19 cellular contexts compared by ENCODE assay signal in genomic region chr6:166331503-166332133, GRCh38. TPM values are rescaled to one million over a fixed set of nuclear protein-coding genes. Genes with fewer than 3 reads are reported as not detected.
A peak's percentile ranks its signal among the peaks of the same experiment; 100 is the strongest.
DNase-seq lines count a peak whose midpoint lies in the region; ATAC-seq and TF ChIP-seq lines count a peak whose summit lies in the region.
"Had no signal": no experiment of that assay in that cellular context is flagged by ENCODE, and none has a peak within 500 bp of the region (broad histone marks: within the 10 kb centered on the region; RNA-seq: fewer than 3 reads in every experiment).

No MANE protein-coding gene starts in this region.

- intact Hi-C loops in IMR-90 (cut with micrococcal nuclease) = no loop called here
- intact Hi-C loops in mucosa of descending colon (cut with DNase I, micrococcal nuclease) = loop anchor here in 1 of 2 donors (10.0 kb wide), 1 partner anchor 53 kb away; the partner anchor contains the start of gene MPC1

- no peak for DNase-seq in IMR-90
- no peak for DNase-seq in mucosa of descending colon
- DNase-seq in NCI-H2196 (lab: John Stamatoyannopoulos, UW; ENCODE audit: unreplicated experiment) = no peak
- DNase-seq in NCI-H2029 (lab: John Stamatoyannopoulos, UW) = no peak
- no peak for DNase-seq in Kasumi-1 (lab: John Stamatoyannopoulos, UW)
- DNase-seq: NCI-H1105 treated with DMSO at 0.1 percent for 48 hours; NCI-H1694 treated with DMSO at 0.1 percent for 48 hours; NCI-H526 treated with DMSO at 0.1 percent for 48 hours; NK-92 treated with Interleukin-12 subunit alpha and Interleukin-12 subunit beta, amount 100 ng/mL, for 24 hours; RPMI8226; SW 1271 had no signal

- no peak overlapping the region for H2BK5ac ChIP-seq in IMR-90 (ENCODE audit: low read depth, low read length, poor library complexity, severe bottlenecking)

- no peak overlapping the region for H3K23ac ChIP-seq in IMR-90 (ENCODE audit: low read depth, low read length)

- H4K5ac ChIP-seq in IMR-90 (ENCODE audit: low read depth, low read length) = no peak overlapping the region

- no peak overlapping the region for H2AK5ac ChIP-seq in IMR-90 (ENCODE audit: low read depth, low read length)

- no peak overlapping the region for H4K8ac ChIP-seq in IMR-90 (ENCODE audit: low read depth in 2 of 2, low read length in 2 of 2)

- no peak for TF ChIP-seq POLR2A in IMR-90 (IDR thresholded peaks at IDR 0.05; ENCODE audit: low read depth, low read length)

- no peak overlapping the region for H2AFZ ChIP-seq in IMR-90 (replicated peaks; ENCODE audit: low read length, poor library complexity)

- H2BK15ac ChIP-seq in IMR-90 (ENCODE audit: low read depth, low read length) = no peak overlapping the region

- peaks cover 9% of the 10 kb centered on the region; the same call in 1 of the 2 replicates for H3K9me1 ChIP-seq in IMR-90 (ENCODE audit: insufficient read depth, low read length)

- H4K20me1 ChIP-seq in BLaER1 treated with 17β-estradiol and CSF1 and Interleukin-3, amounts not matched to agents 10 nM and 100 nM = peaks cover 15 to 100% (median 91%) of the 10 kb centered on the region in 11 experiments; a peak in 21 of 22 replicates
- peaks cover 68% of the 10 kb centered on the region for H4K20me1 ChIP-seq in IMR-90 (ENCODE audit: insufficient read depth, low read length)

- no peak overlapping the region for H2AK9ac ChIP-seq in IMR-90 (replicated peaks; ENCODE audit: low read depth, low read length, poor library complexity)

- H3K27me3 ChIP-seq in BLaER1 treated with 17β-estradiol and CSF1 and Interleukin-3, amounts not matched to agents 10 nM and 100 nM = no peaks in the 10 kb centered on the region
- H3K27me3 ChIP-seq in IMR-90 (ENCODE audit: control insufficient read depth, insufficient read depth, low read length) = no peaks in the 10 kb centered on the region
- H3K27me3 ChIP-seq: SJSA1 had no signal

- in situ Hi-C loops in IMR-90 (cut with MboI; ENCODE audit: low sequenced_read_pairs) = no loop called here

- H3K56ac ChIP-seq in IMR-90 (ENCODE audit: extremely low read depth, insufficient read depth, low read length) = no peak overlapping the region

- H3K36me3 ChIP-seq in BLaER1 treated with 17β-estradiol and CSF1 and Interleukin-3, amounts not matched to agents 10 nM and 100 nM = peaks cover 45 to 71% (median 61%) of the 10 kb centered on the region in 11 experiments
- peaks cover 22% of the 10 kb centered on the region for H3K36me3 ChIP-seq in IMR-90 (ENCODE audit: control insufficient read depth, insufficient read depth, low read length)
- no peaks in the 10 kb centered on the region for H3K36me3 ChIP-seq in mucosa of descending colon (ENCODE audit: low read depth)

- TF ChIP-seq RAD21 in IMR-90 (IDR thresholded peaks at IDR 0.05; ENCODE audit: low read length) = no peak

- no peak overlapping the region for H3K14ac ChIP-seq in IMR-90 (replicated peaks; ENCODE audit: low read depth, low read length)

- H3K9ac ChIP-seq in BLaER1 treated with 17β-estradiol and CSF1 and Interleukin-3, amounts not matched to agents 10 nM and 100 nM = no peak overlapping the region
- H3K9ac ChIP-seq in IMR-90 (ENCODE audit: low read depth, low read length) = no peak overlapping the region

- H3K4me1 ChIP-seq in BLaER1 treated with 17β-estradiol and CSF1 and Interleukin-3, amounts not matched to agents 10 nM and 100 nM = peaks cover 33 to 58% (median 45%) of the 10 kb centered on the region in 10 experiments
- peaks cover 11% of the 10 kb centered on the region; the same call in 1 of the 2 replicates for H3K4me1 ChIP-seq in IMR-90 (ENCODE audit: control insufficient read depth, insufficient read depth, low read length)
- peaks cover 22% of the 10 kb centered on the region for H3K4me1 ChIP-seq in mucosa of descending colon (ENCODE audit: low read depth)
- H3K4me1 ChIP-seq: A549, SJSA1 had no signal

- no peak overlapping the region for H2BK120ac ChIP-seq in IMR-90 (ENCODE audit: low read depth, low read length)

- no peak overlapping the region for H4K91ac ChIP-seq in IMR-90 (ENCODE audit: insufficient read depth, low read depth, low read length)

- dilution Hi-C loops in IMR-90 (cut with HindIII; ENCODE audit: low sequenced_read_pairs, unreplicated experiment) = no loop called here

- H3K18ac ChIP-seq in IMR-90 (ENCODE audit: low read depth, low read length) = no peak overlapping the region

- H3K79me1 ChIP-seq in IMR-90 (ENCODE audit: low read depth in 1 of 2, low read length in 2 of 2) = peaks cover 42 to 67% of the 10 kb centered on the region in 2 experiments

- WGBS in IMR-90 (ENCODE audit: extremely low coverage in 2 of 2, insufficient read length in 1 of 2), 2 experiments = no CpG with 5 or more reads among the region's 8 CpGs

- no peaks in the 10 kb centered on the region; a peak in 1 of 22 replicates for H3K9me3 ChIP-seq in BLaER1 treated with 17β-estradiol and CSF1 and Interleukin-3, amounts not matched to agents 10 nM and 100 nM (replicated peaks in 1 of 11)
- no peaks in the 10 kb centered on the region for H3K9me3 ChIP-seq in IMR-90 (ENCODE audit: control insufficient read depth, insufficient read depth, low read length)
- no peaks in the 10 kb centered on the region for H3K9me3 ChIP-seq in mucosa of descending colon
- H3K9me3 ChIP-seq: A549, HAP-1, SJSA1 had no signal

- H2BK20ac ChIP-seq in IMR-90 (ENCODE audit: low read depth, low read length) = no peak overlapping the region

- POLR2A ChIA-PET in IMR-90 (lab: Charles Lee; ENCODE audit: unreplicated experiment) = no interaction called here

- no peak overlapping the region for H3K4me3 ChIP-seq in BLaER1 treated with 17β-estradiol and CSF1 and Interleukin-3, amounts not matched to agents 10 nM and 100 nM
- no peak overlapping the region for H3K4me3 ChIP-seq in IMR-90 (ENCODE audit: insufficient read depth, low read depth, low read length)
- H3K4me3 ChIP-seq in mucosa of descending colon = no peak overlapping the region
- H3K4me3 ChIP-seq: A549, HAP-1, SJSA1 had no signal

- H3K27ac ChIP-seq in BLaER1 treated with 17β-estradiol and CSF1 and Interleukin-3, amounts not matched to agents 10 nM and 100 nM = no peak overlapping the region
- no peak overlapping the region for H3K27ac ChIP-seq in IMR-90 (ENCODE audit: insufficient read depth, low read length)
- H3K27ac ChIP-seq in cingulate gyrus (ENCODE audit: low read depth, low read length) = peak overlapping the region; percentile 30
- H3K27ac ChIP-seq: A549, C4-2B, SJSA1 had no signal

- ATAC-seq in IMR-90 (ENCODE audit: low read depth) = peak; percentile 30; the same call in 1 of the 2 replicates
- peak; percentile 65 for ATAC-seq in mucosa of descending colon
- no peak for ATAC-seq in HG02938 (IDR thresholded peaks at IDR 0.05; ENCODE audit: unreplicated experiment)

- TF ChIP-seq CTCF in IMR-90 (conservative IDR thresholded peaks at IDR 0.05; ENCODE audit: low read depth, low read length) (no peak), mucosa of descending colon (IDR thresholded peaks at IDR 0.05) (no peak)

- BruUV-seq in IMR-90 (replicated peaks; lab: Mats Ljungman, UMichigan) = no TSS peak

- CTCF ChIA-PET in IMR-90 (lab: Yijun Ruan, JAX) = interaction anchor here (1.4 kb wide), 1 partner anchor 46 kb away, joined by 4 read pairs; no protein-coding TSS in a partner anchor

- H3K4ac ChIP-seq in IMR-90 (ENCODE audit: low read depth, low read length) = no peak overlapping the region

- peak overlapping the region in 7 of 11 experiments; percentile 86 to 98 (median 93); a peak in 10 of 22 replicates for H3K4me2 ChIP-seq in BLaER1 treated with 17β-estradiol and CSF1 and Interleukin-3, amounts not matched to agents 10 nM and 100 nM
- H3K4me2 ChIP-seq in IMR-90 (ENCODE audit: low read depth, low read length) = no peak overlapping the region; the same call in 1 of the 2 replicates
- H3K4me2 ChIP-seq: A549 had no signal

TF ChIP-seq in IMR-90, 13 proteins besides CTCF, POLR2A, EP300 and RAD21 (continues in another document):
- TF ChIP-seq CEBPB (IDR thresholded peaks at IDR 0.05; ENCODE audit: low read depth, low read length) = no peak
- TF ChIP-seq MXI1 (IDR thresholded peaks at IDR 0.05; ENCODE audit: borderline replicate concordance, low read depth, low read length) = no peak
- no peak for TF ChIP-seq MAFK (IDR thresholded peaks at IDR 0.05; ENCODE audit: low read depth, low read length)
- TF ChIP-seq RCOR1 (IDR thresholded peaks at IDR 0.05; ENCODE audit: insufficient replicate concordance, low read length) = no peak
- TF ChIP-seq ELK1 (IDR thresholded peaks at IDR 0.05; ENCODE audit: borderline replicate concordance, low read depth, low read length) = no peak
- no peak for TF ChIP-seq MAZ (IDR thresholded peaks at IDR 0.05; ENCODE audit: borderline replicate concordance, low read depth, low read length)
- no peak for TF ChIP-seq RFX5 (IDR thresholded peaks at IDR 0.05; ENCODE audit: low read depth, low read length)
- no peak for TF ChIP-seq CHD1 (IDR thresholded peaks at IDR 0.05; ENCODE audit: low read depth, low read length)
- no peak for TF ChIP-seq BHLHE40 (IDR thresholded peaks at IDR 0.05; ENCODE audit: low read depth, low read length)
- TF ChIP-seq NFE2L2 (IDR thresholded peaks at IDR 0.05; ENCODE audit: low read depth, low read length) = no peak

RNA-seq across cellular contexts. Expression of gene SFT2D1, which starts 10.7 kb away (rescaled TPM):
- total RNA-seq in IMR-90 (2012; rRNA removed) (10.2 and 31.9 TPM in 2 replicates), mucosa of descending colon (10 to 100 TPM; 40.4 to 67.5 (median 53.3) TPM)
- 42.1 and 45.8 TPM in 2 replicates for polyA plus RNA-seq in IMR-90 (2012; rRNA removed)
- 51.6 and 81.2 TPM in 2 replicates for polyA plus RNA-seq in IMR-90 (2012; cell fraction: cytosol; rRNA removed)
- 20.7 and 59.5 TPM in 2 replicates for polyA plus RNA-seq in IMR-90 (2012; cell fraction: nucleus; rRNA removed; ENCODE audit: low replicate concordance)

RNA-seq across cellular contexts. Expression of gene PRR18, which starts 23.4 kb away (rescaled TPM):
- not detected in 2 replicates for total RNA-seq in IMR-90 (2012; rRNA removed)
- polyA plus RNA-seq in IMR-90 (2012; rRNA removed) = not detected in 2 replicates
- polyA plus RNA-seq in IMR-90 (2012; cell fraction: cytosol; rRNA removed) = 0.01 TPM in 1 of 2 replicates, not detected in the other
- polyA plus RNA-seq in IMR-90 (2012; cell fraction: nucleus; rRNA removed; ENCODE audit: low replicate concordance) = not detected in 2 replicates
- total RNA-seq in mucosa of descending colon = under 1 TPM in 1 of 3 donors, not detected in 2; 0.13 TPM
- total RNA-seq: LHCN-M2 had no signal

RNA-seq across cellular contexts. Expression of gene MPC1, which starts 51.1 kb away (rescaled TPM):
- 10.9 and 16.1 TPM in 2 replicates for total RNA-seq in IMR-90 (2012; rRNA removed)
- 11.8 and 12.0 TPM in 2 replicates for polyA plus RNA-seq in IMR-90 (2012; rRNA removed)
- 14.4 and 15.3 TPM in 2 replicates for polyA plus RNA-seq in IMR-90 (2012; cell fraction: cytosol; rRNA removed)
- polyA plus RNA-seq in IMR-90 (2012; cell fraction: nucleus; rRNA removed; ENCODE audit: low replicate concordance) = 5.4 and 19.1 TPM in 2 replicates
- total RNA-seq in mucosa of descending colon = 100 to 1,000 TPM in 2 of 3 donors, 10 to 100 TPM in 1; 75.0 to 139 (median 117) TPM
